Comparison of ENCODE assay signal across 10 cellular contexts in the genomic region with DNA sequence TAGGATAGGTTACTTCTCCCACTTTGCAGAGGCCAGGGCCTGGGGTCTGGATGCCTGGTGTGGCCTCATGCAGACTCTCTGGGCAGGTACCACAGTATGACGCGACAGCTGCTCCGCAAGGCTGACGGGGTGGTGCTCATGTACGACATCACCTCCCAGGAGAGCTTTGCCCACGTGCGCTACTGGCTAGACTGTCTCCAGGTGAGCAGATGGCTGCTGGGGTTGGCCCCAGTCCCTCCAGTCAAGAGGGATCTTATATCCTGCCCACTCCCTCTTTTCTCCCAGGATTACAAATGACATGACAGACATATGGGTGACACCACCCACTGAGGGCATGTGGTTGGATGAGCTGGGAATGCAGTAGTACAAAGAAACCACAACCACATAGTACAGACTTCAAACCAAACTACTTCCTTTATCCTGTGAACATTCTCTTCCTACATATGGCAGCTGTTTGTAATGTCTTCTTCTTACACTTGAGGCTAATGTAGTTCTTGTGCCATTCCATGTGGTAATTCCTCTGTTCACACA. TPM values are rescaled to one million over a fixed set of nuclear protein-coding genes. Genes with fewer than 3 reads are reported as not detected.
DNase-seq lines count a peak whose midpoint lies in the region; ATAC-seq and TF ChIP-seq lines count a peak whose summit lies in the region.
"Had no signal": no experiment of that assay in that cellular context is flagged by ENCODE, and none has a peak within 500 bp of the region (broad histone marks: within the 10 kb centered on the region; RNA-seq: fewer than 3 reads in every experiment).

No MANE protein-coding gene starts in this region.

- no peak overlapping the region for H3K4me2 ChIP-seq in DND-41 (ENCODE audit: insufficient read depth, low read length)

- TF ChIP-seq EP300 in esophagus muscularis mucosa (IDR thresholded peaks at IDR 0.05), result no peak

- H3K4me3 ChIP-seq in DND-41 (ENCODE audit: low read depth in 1 of 2, low read length in 2 of 2), result no peak overlapping the region
- H3K4me3 ChIP-seq in Caco-2 (ENCODE audit: low read depth, low read length), result no peak overlapping the region
- H3K4me3 ChIP-seq in esophagus muscularis mucosa, result no peak overlapping the region

- H3K9ac ChIP-seq in DND-41 (ENCODE audit: low read depth, low read length), result no peak overlapping the region

- no peak overlapping the region; the same call in 1 of the 2 replicates for H3K27ac ChIP-seq in DND-41 (ENCODE audit: low read length)
- no peak overlapping the region for H3K27ac ChIP-seq in esophagus muscularis mucosa (replicated peaks in 1 of 4)

- CTCF ChIA-PET in Caco-2 (lab: Charles Lee), result no interaction called here

- POLR2A ChIA-PET in Caco-2 (lab: Charles Lee), result no interaction called here

- H3K36me3 Mint-ChIP-seq in Caco-2 (ENCODE audit: insufficient read depth, unreplicated experiment), result no peaks in the 10 kb centered on the region

- DNase-seq in DND-41 (peak; percentile 67), HK-2 (ENCODE audit: unreplicated experiment) (peak; percentile 11), RPMI7951 (ENCODE audit: low read depth) (peak; percentile 53), iris pigment epithelial cell (ENCODE audit: low read depth) (peak; percentile 43), Caco-2 (no peak), esophagus muscularis mucosa (ENCODE audit: extremely low spot score) (no peak)
- DNase-seq: activated CD4-positive, alpha-beta T cell treated with anti-CD3 and anti-CD28 coated beads, Interleukin-2, amount 50 U/mL, for 1 hour had no signal

- no peaks in the 10 kb centered on the region for H4K20me1 ChIP-seq in DND-41 (ENCODE audit: insufficient read depth, low read length)

- no peak overlapping the region for H3K4me3 Mint-ChIP-seq in Caco-2 (ENCODE audit: unreplicated experiment)

- intact Hi-C loops in Caco-2 (cut with micrococcal nuclease; ENCODE audit: unreplicated experiment), result no loop called here
- intact Hi-C loops in esophagus muscularis mucosa (cut with DNase I), result no loop called here

- no peak overlapping the region for H2AFZ ChIP-seq in DND-41 (ENCODE audit: low read depth, low read length)

- H3K4me1 Mint-ChIP-seq in Caco-2 (ENCODE audit: low read depth, unreplicated experiment), result peaks cover 7% of the 10 kb centered on the region

- H3K27me3 ChIP-seq in DND-41 (ENCODE audit: insufficient read depth, low read length, poor library complexity), result no peaks in the 10 kb centered on the region
- no peaks in the 10 kb centered on the region for H3K27me3 ChIP-seq in Caco-2 (replicated peaks; ENCODE audit: control insufficient read depth, insufficient read depth, low read length)
- H3K27me3 ChIP-seq in esophagus muscularis mucosa, result no peaks in the 10 kb centered on the region

- H3K36me3 ChIP-seq in DND-41 (ENCODE audit: insufficient read depth, low read length), result no peaks in the 10 kb centered on the region
- no peaks in the 10 kb centered on the region for H3K36me3 ChIP-seq in Caco-2 (ENCODE audit: control insufficient read depth, insufficient read depth, low read length)
- H3K36me3 ChIP-seq in esophagus muscularis mucosa, result no peaks in the 10 kb centered on the region

- BruUV-seq in Caco-2 (replicated peaks; lab: Mats Ljungman, UMichigan), result no TSS peak

- H3K9me3 Mint-ChIP-seq in Caco-2 (ENCODE audit: unreplicated experiment), result no peaks in the 10 kb centered on the region

- H3K27me3 Mint-ChIP-seq in Caco-2 (ENCODE audit: insufficient read depth, unreplicated experiment), result no peaks in the 10 kb centered on the region

- no peak for TF ChIP-seq POLR2A in esophagus muscularis mucosa (IDR thresholded peaks at IDR 0.05; ENCODE audit: low read depth)

- no peak for TF ChIP-seq CTCF in DND-41 (IDR thresholded peaks at IDR 0.05; ENCODE audit: borderline replicate concordance, extremely low read depth, low read length, poor library complexity, severe bottlenecking)
- no peak for TF ChIP-seq CTCF in Caco-2 (IDR thresholded peaks at IDR 0.05; ENCODE audit: insufficient read depth in 1 of 2, low read depth in 1 of 2, low read length in 1 of 2, severe bottlenecking in 1 of 2, unreplicated experiment in 1 of 2)
- no peak for TF ChIP-seq CTCF in esophagus muscularis mucosa (IDR thresholded peaks at IDR 0.05)

- H3K27ac Mint-ChIP-seq in Caco-2 (ENCODE audit: unreplicated experiment), result no peak overlapping the region

- ATAC-seq in DND-41 (ENCODE audit: insufficient read depth, low read depth), result peak; percentile 95
- ATAC-seq in HG03159 (IDR thresholded peaks at IDR 0.05; ENCODE audit: unreplicated experiment), result no peak
- ATAC-seq in HG02938 (IDR thresholded peaks at IDR 0.05; ENCODE audit: unreplicated experiment), result no peak

- no peaks in the 10 kb centered on the region for H3K9me3 ChIP-seq in DND-41 (ENCODE audit: insufficient read depth, low read length, severe bottlenecking)
- H3K9me3 ChIP-seq in Caco-2, result no peaks in the 10 kb centered on the region
- no peaks in the 10 kb centered on the region for H3K9me3 ChIP-seq in esophagus muscularis mucosa

- H3K4me1 ChIP-seq in DND-41 (ENCODE audit: insufficient read depth, low read length) (peaks cover 14% of the 10 kb centered on the region), Caco-2 (no peaks in the 10 kb centered on the region), esophagus muscularis mucosa (peaks cover 0 to 10% (median 4%) of the 10 kb centered on the region in 4 donors)

- H3K79me2 ChIP-seq in DND-41 (ENCODE audit: insufficient read depth, low read length), result no peaks in the 10 kb centered on the region

- WGBS in esophagus muscularis mucosa, result no CpG with 5 or more reads among the region's 7 CpGs

RNA-seq across cellular contexts. Expression of a gene that starts 29.9 kb away (rescaled TPM):
- not detected in 2 replicates for total RNA-seq in RPMI7951 (2014; rRNA removed; shearing (Covaris generic))
- total RNA-seq in Caco-2 (2022) (not detected in 2 replicates), esophagus muscularis mucosa (1 to 10 TPM in 2 of 4 donors, under 1 TPM in 2; 0.19 to 1.5 (median 0.94) TPM)
- total RNA-seq: lung microvascular endothelial cell had no signal

RNA-seq across cellular contexts. Expression of a gene that starts 49.0 kb away (rescaled TPM):
- total RNA-seq in RPMI7951 (2014; rRNA removed; shearing (Covaris generic)), result 18.0 TPM in 2 replicates
- total RNA-seq in Caco-2 (2022), result 3.0 and 3.4 TPM in 2 replicates
- total RNA-seq in esophagus muscularis mucosa, result 100 to 1,000 TPM in 2 of 4 donors, 10 to 100 TPM in 2; 47.3 to 613 (median 93.3) TPM

Comparison
In these comparisons a context has a peak if more than half of its experiments do, and no peak if none do; other contexts are left out.
1. DNase-seq: peak in DND-41 (single experiment), HK-2 (single experiment), RPMI7951 (single experiment) and iris pigment epithelial cell (single experiment); none in Caco-2 (0 of 2) and esophagus muscularis mucosa (single experiment).